39 cellular contexts compared by ENCODE assay signal in genomic region chr20:19799325-19799724, GRCh38. TPM values are rescaled to one million over a fixed set of nuclear protein-coding genes. Genes with fewer than 3 reads are reported as not detected.
"Had no signal": no experiment of that assay in that cellular context is flagged by ENCODE, and none has a peak within 500 bp of the region (broad histone marks: within the 10 kb centered on the region; RNA-seq: fewer than 3 reads in every experiment).

No MANE protein-coding gene starts in this region.

- H3K4me3 ChIP-seq: adrenal gland, body of pancreas, breast epithelium had no signal

- H3K9me3 ChIP-seq: adrenal gland, body of pancreas, breast epithelium had no signal

- H3K36me3 ChIP-seq: breast epithelium, WERI-Rb-1 had no signal

- H3K4me1 ChIP-seq: adrenal gland, breast epithelium had no signal

- DNase-seq: activated CD4-positive, alpha-beta memory T cell treated with anti-CD3 and anti-CD28 coated beads, Interleukin-2, amount 10 ng/mL, durations not matched to agents 7 days and 5 days; activated CD4-positive, alpha-beta T cell treated with anti-CD3 and anti-CD28 coated beads for 1 hour; activated CD4-positive, alpha-beta T cell treated with anti-CD3 and anti-CD28 coated beads for 36 hours; activated CD4-positive, alpha-beta T cell treated with anti-CD3 and anti-CD28 coated beads for 48 hours; activated CD4-positive, alpha-beta T cell treated with anti-CD3 and anti-CD28 coated beads, Interleukin-2, amount 10 ng/mL, durations not matched to agents 7 days and 5 days; activated CD4-positive, alpha-beta T cell treated with anti-CD3 and anti-CD28 coated beads, Interleukin-2, amount 50 U/mL, for 48 hours; activated CD4-positive, CD25-positive, alpha-beta regulatory T cell; activated CD8-positive, alpha-beta memory T cell treated with anti-CD3 and anti-CD28 coated beads, Interleukin-2, amount 50 U/mL, for 4 hours; activated CD8-positive, alpha-beta T cell treated with anti-CD3 and anti-CD28 coated beads, Interleukin-2, amount 10 ng/mL, durations not matched to agents 7 days and 5 days; activated effector memory CD4-positive, alpha-beta T cell treated with anti-CD3 and anti-CD28 coated beads, Interleukin-2, amount 50 U/mL, for 16 hours; activated gamma-delta T cell treated with Interleukin-2 at 50 U/mL for 16 hours; activated naive CD4-positive, alpha-beta T cell; activated naive CD4-positive, alpha-beta T cell treated with anti-CD3 and anti-CD28 coated beads for 36 hours; activated naive CD4-positive, alpha-beta T cell treated with anti-CD3 and anti-CD28 coated beads, Interleukin-2, amount 50 U/mL, for 16 hours; activated naive CD8-positive, alpha-beta T cell treated with anti-CD3 and anti-CD28 coated beads for 36 hours; activated T-cell treated with anti-CD3 and anti-CD28 coated beads for 4 hours; activated T-cell treated with anti-CD3 and anti-CD28 coated beads, Interleukin-2, amount 50 U/mL, for 1 hour; activated T-cell treated with anti-CD3 and anti-CD28 coated beads, Interleukin-2, amount 50 U/mL, for 4 hours; activated T-cell treated with anti-CD3 and anti-CD28 coated beads, Interleukin-2, amount 50 U/mL, for 72 hours; adrenal gland; amniotic stem cell; aorta; body of pancreas; brain microvascular endothelial cell; caudate nucleus; cerebellar nuclear complex; SW 1271; T-helper 1 cell; T-helper 2 cell; T-helper 9 cell; WERI-Rb-1 had no signal

- H3K27me3 ChIP-seq: adrenal gland, body of pancreas, brain microvascular endothelial cell, breast epithelium had no signal

- FAIRE-seq: astrocyte had no signal

- H3K27ac ChIP-seq: adrenal gland, body of pancreas, brain microvascular endothelial cell, breast epithelium, WERI-Rb-1 had no signal

- ATAC-seq: activated CD4-positive, alpha-beta T cell treated with anti-CD3 and anti-CD28 coated beads for 36 hours; activated CD4-positive, CD25-positive, alpha-beta regulatory T cell treated with anti-CD3 and anti-CD28 coated beads, Interleukin-2, amount 50 U/mL, for 24 hours; activated CD8-positive, alpha-beta T cell treated with anti-CD3 and anti-CD28 coated beads, Interleukin-2, amount 10 ng/mL, durations not matched to agents 7 days and 5 days; activated naive CD4-positive, alpha-beta T cell treated with anti-CD3 and anti-CD28 coated beads, Interleukin-2, amount 50 U/mL, for 72 hours; activated T-cell treated with anti-CD3 and anti-CD28 coated beads, Interleukin-2, amount 50 U/mL, for 4 hours; activated T-cell treated with anti-CD3 and anti-CD28 coated beads, Interleukin-2, amount 50 U/mL, for 72 hours; activated T-helper 17 cell treated with anti-CD3 and anti-CD28 coated beads, Interleukin-2, amount 50 U/mL, for 72 hours; body of pancreas; WTC11 had no signal

RNA-seq across cellular contexts. Expression of gene RIN2, which starts 41.3 kb away (rescaled TPM):
- total RNA-seq: activated CD4-positive, alpha-beta memory T cell treated with anti-CD3 and anti-CD28 coated beads, Interleukin-2, amount 10 ng/mL, durations not matched to agents 7 days and 5 days; activated CD4-positive, alpha-beta T cell treated with anti-CD3 and anti-CD28 coated beads for 36 hours; activated CD4-positive, alpha-beta T cell treated with anti-CD3 and anti-CD28 coated beads, Interleukin-2, amount 10 ng/mL, durations not matched to agents 7 days and 5 days; activated CD8-positive, alpha-beta memory T cell treated with anti-CD3 and anti-CD28 coated beads for 36 hours; activated CD8-positive, alpha-beta T cell treated with anti-CD3 and anti-CD28 coated beads, Interleukin-2, amount 10 ng/mL, durations not matched to agents 7 days and 5 days; activated naive CD4-positive, alpha-beta T cell treated with anti-CD3 and anti-CD28 coated beads for 36 hours; activated naive CD4-positive, alpha-beta T cell treated with anti-CD3 and anti-CD28 coated beads, Interleukin-2, amount 50 U/mL, for 72 hours; activated naive CD8-positive, alpha-beta T cell treated with anti-CD3 and anti-CD28 coated beads for 36 hours; activated T-cell treated with anti-CD3 and anti-CD28 coated beads, Interleukin-2, amount 50 U/mL, for 72 hours; activated T-helper 1 cell treated with anti-CD3 and anti-CD28 coated beads, Interleukin-12 subunit alpha, Interleukin-12 subunit beta, Interleukin-2, Interleukin-4 antibody, amounts not matched to agents 30 ng/mL and 10 ng/mL and 1 ng/mL, durations not matched to agents 14 hours and 24 hours and 36 hours; activated T-helper 17 cell treated with anti-CD3 and anti-CD28 coated beads, Interleukin-2, amount 50 U/mL, for 72 hours had no signal
